7 cellular contexts compared by ENCODE assay signal in genomic region chr7:137506031-137506430, GRCh38.
"Had no signal": no experiment of that assay in that cellular context is flagged by ENCODE, and none has a peak within 500 bp of the region (broad histone marks: within the 10 kb centered on the region; RNA-seq: fewer than 3 reads in every experiment).

No MANE protein-coding gene starts in this region.

- H3K27me3 Mint-ChIP-seq: IgD-negative memory B cell had no signal

- H3K4me3 ChIP-seq: K562 had no signal

- DNase-seq: IMR-90, KBM-7, KG1 had no signal

- ATAC-seq: HepG2, K562 had no signal

- H3K27ac ChIP-seq: HL-60 had no signal

- H3K27ac Mint-ChIP-seq: IgD-negative memory B cell had no signal

- H3K4me3 Mint-ChIP-seq: IgD-negative memory B cell had no signal
